ENCODE assay signal across 6 cellular contexts in the genomic region with DNA sequence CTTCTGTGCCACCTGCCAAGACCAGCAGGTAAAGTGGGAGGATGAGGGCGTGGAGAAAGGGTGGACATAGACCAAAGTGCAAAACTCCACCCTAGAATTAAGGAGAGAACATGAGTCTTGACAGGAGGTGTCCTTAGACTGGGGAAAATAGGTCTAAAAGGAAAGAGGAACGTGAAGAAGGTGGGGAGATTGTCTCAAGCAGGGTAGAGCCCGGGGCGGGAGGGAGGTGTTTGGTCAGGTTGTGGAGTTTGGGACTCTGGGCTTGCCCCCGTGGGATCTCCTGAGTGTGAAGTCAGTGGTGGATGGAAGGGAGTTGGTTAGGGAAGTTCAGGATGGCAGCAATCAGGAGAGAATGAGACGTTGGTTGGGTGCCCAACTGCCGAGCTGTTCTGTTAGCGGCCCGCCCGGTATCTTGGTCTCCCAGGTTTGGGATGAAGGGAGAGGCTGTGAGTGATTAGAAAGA. TPM values are rescaled to one million over a fixed set of nuclear protein-coding genes. Genes with fewer than 3 reads are reported as not detected.
DNase-seq lines count a peak whose midpoint lies in the region; ATAC-seq and TF ChIP-seq lines count a peak whose summit lies in the region.

No MANE protein-coding gene starts in this region.

- H3K9me3 Mint-ChIP-seq in activated T-cell treated with anti-CD3 and anti-CD28 coated beads, Interleukin-2, amount 50 U/mL, for 24 hours: no peaks in the 10 kb centered on the region

- H3K27me3 ChIP-seq in thoracic aorta (replicated peaks; ENCODE audit: insufficient read depth): no peaks in the 10 kb centered on the region

- DNase-seq in activated T-cell treated with anti-CD3 and anti-CD28 coated beads, Interleukin-2, amount 50 U/mL, for 24 hours: peak; percentile 38
- no peak for DNase-seq in activated T-cell treated with anti-CD3 and anti-CD28 coated beads, Interleukin-2, amount 50 U/mL, for 48 hours
- DNase-seq in fibroblast of villous mesenchyme (ENCODE audit: low read depth) (no peak), thoracic aorta (ENCODE audit: low spot score) (no peak), GOT3 (lab: John Stamatoyannopoulos, UW) (no peak), DMS153 (lab: John Stamatoyannopoulos, UW) (no peak)

- ATAC-seq in thoracic aorta (ENCODE audit: insufficient number of reproducible peaks, low FRiP score, low read depth): no peak

- no peaks in the 10 kb centered on the region for H3K9me3 ChIP-seq in thoracic aorta

- H3K36me3 ChIP-seq in thoracic aorta: no peaks in the 10 kb centered on the region

- H3K36me3 Mint-ChIP-seq in activated T-cell treated with anti-CD3 and anti-CD28 coated beads, Interleukin-2, amount 50 U/mL, for 24 hours (ENCODE audit: low read depth): peaks cover 68% of the 10 kb centered on the region

- H3K27ac Mint-ChIP-seq in activated T-cell treated with anti-CD3 and anti-CD28 coated beads, Interleukin-2, amount 50 U/mL, for 24 hours: peak overlapping the region; percentile 98

- H3K27ac ChIP-seq in thoracic aorta: peak overlapping the region; percentile 80 to 92

- TF ChIP-seq CTCF in fibroblast of villous mesenchyme (IDR thresholded peaks at IDR 0.05; ENCODE audit: insufficient read depth, low read depth, low read length): no peak
- TF ChIP-seq CTCF in thoracic aorta (IDR thresholded peaks at IDR 0.05): no peak

- no peaks in the 10 kb centered on the region for H3K27me3 Mint-ChIP-seq in activated T-cell treated with anti-CD3 and anti-CD28 coated beads, Interleukin-2, amount 50 U/mL, for 24 hours

- H3K4me3 ChIP-seq in fibroblast of villous mesenchyme (ENCODE audit: low read depth, low read length): peak overlapping the region; percentile 83
- peak overlapping the region; percentile 80 for H3K4me3 ChIP-seq in thoracic aorta

- peak overlapping the region; percentile 91 for H3K4me3 Mint-ChIP-seq in activated T-cell treated with anti-CD3 and anti-CD28 coated beads, Interleukin-2, amount 50 U/mL, for 24 hours

- H3K4me1 ChIP-seq in thoracic aorta (ENCODE audit: control insufficient read depth in 1 of 2, low read depth in 2 of 2): peaks cover 20 to 55% of the 10 kb centered on the region in 2 donors

- peaks cover 63% of the 10 kb centered on the region for H3K4me1 Mint-ChIP-seq in activated T-cell treated with anti-CD3 and anti-CD28 coated beads, Interleukin-2, amount 50 U/mL, for 24 hours (ENCODE audit: low read depth)

RNA-seq across cellular contexts. Expression of gene DGKA, which starts 0.4 kb away (rescaled TPM):
- total RNA-seq in fibroblast of villous mesenchyme: 34.8 and 45.8 TPM in 2 replicates
- total RNA-seq in thoracic aorta: 100 to 1,000 TPM in 1 of 2 donors, 10 to 100 TPM in 1; 72.8 to 104 TPM

RNA-seq across cellular contexts. Expression of gene PYM1, which starts 3.7 kb away (rescaled TPM):
- total RNA-seq in fibroblast of villous mesenchyme (32.2 and 32.8 TPM in 2 replicates), thoracic aorta (10 to 100 TPM; 19.0 to 31.6 TPM)

RNA-seq across cellular contexts. Expression of gene PMEL, which starts 34.5 kb away (rescaled TPM):
- total RNA-seq in fibroblast of villous mesenchyme (1.3 TPM in 2 replicates), thoracic aorta (under 1 TPM in 1 of 2 donors, not detected in 1; 0.99 TPM)

RNA-seq across cellular contexts. Expression of gene CDK2, which starts 35.3 kb away (rescaled TPM):
- total RNA-seq in fibroblast of villous mesenchyme: 32.2 and 51.4 TPM in 2 replicates
- 10 to 100 TPM; 18.0 to 32.5 TPM for total RNA-seq in thoracic aorta

RNA-seq across cellular contexts. Expression of gene RAB5B, which starts 42.5 kb away (rescaled TPM):
- total RNA-seq in fibroblast of villous mesenchyme: 70.9 and 111 TPM in 2 replicates
- total RNA-seq in thoracic aorta: 10 to 100 TPM; 70.3 to 89.2 TPM
